In the genomic region with DNA sequence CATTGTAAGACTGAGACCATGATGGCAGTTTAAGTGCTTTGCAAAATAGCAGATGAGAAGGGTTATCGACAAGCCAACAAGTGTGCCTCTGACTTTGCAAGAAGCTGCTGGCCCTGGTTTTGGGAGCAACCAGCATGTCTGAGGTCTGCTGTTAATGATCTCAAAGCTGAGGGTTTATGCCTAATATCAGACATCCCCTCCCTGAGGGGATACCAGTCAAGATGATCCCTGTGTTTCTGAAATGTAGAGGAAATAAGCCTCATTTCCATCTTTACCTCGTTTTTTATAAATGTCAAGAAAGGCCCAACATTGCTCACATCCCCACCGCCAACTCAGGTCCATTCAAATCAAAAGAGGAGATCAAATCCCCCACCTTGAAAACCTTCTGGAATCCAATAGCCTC, we compare ENCODE assay signal across 6 cellular contexts.
"Had no signal": no experiment of that assay in that cellular context is flagged by ENCODE, and none has a peak within 500 bp of the region (broad histone marks: within the 10 kb centered on the region; RNA-seq: fewer than 3 reads in every experiment).

No MANE protein-coding gene starts in this region.

- H3K4me2 ChIP-seq: GM23338 had no signal

- H3K4me3 ChIP-seq: GM23338, K562 had no signal

- H2AFZ ChIP-seq: GM23338 had no signal

- DNase-seq: H9, HCEC 1CT, IMR-90, KG1 had no signal

- ATAC-seq: GM23338, K562 had no signal
